11 cellular contexts compared by ENCODE assay signal in the genomic region with DNA sequence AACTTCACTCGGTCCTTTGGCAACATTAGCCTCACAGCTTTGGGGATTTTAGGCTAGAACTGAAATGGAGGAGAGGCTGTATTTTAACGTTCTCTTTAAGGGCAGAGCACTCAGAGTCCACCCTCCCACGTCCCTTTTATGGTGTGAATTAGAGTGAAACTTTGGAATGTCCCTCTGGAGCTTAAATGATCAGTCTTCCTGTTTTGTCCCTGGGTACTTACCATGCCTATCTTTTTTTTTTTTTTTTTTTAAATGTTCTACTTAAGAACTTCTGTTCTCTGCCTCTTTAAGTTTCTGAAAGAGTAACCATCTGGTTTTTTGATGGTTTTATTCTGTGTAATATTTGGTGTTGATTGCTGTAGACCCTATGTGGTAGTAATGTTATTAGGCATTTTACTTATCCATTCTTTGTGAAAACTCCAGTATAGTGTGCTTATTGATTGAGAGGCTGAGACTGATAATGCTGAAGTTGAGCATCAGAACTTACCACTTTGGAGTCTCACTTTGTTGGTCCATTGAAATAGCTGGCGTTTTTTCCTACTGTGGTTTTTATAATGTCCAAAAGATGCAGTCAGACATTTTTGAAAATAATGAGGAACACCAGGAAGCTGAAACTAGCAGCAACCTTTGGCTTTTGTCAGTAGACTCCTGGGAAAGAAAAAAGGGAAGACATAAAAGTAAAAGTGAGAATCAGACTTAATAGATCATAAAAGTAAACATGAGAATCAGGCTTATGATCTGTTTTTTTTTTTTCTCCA. TPM values are rescaled to one million over a fixed set of nuclear protein-coding genes. Genes with fewer than 3 reads are reported as not detected.
DNase-seq lines count a peak whose midpoint lies in the region; ATAC-seq, FAIRE-seq and TF ChIP-seq lines count a peak whose summit lies in the region.
"Had no signal": no experiment of that assay in that cellular context is flagged by ENCODE, and none has a peak within 500 bp of the region (broad histone marks: within the 10 kb centered on the region; RNA-seq: fewer than 3 reads in every experiment).

No MANE protein-coding gene starts in this region.

- peaks cover 46% of the 10 kb centered on the region for H3K79me2 ChIP-seq in mammary epithelial cell (ENCODE audit: insufficient read depth, low read length)

- intact Hi-C loops in mammary epithelial cell (cut with micrococcal nuclease) (no loop called here), left colon (cut with DNase I, micrococcal nuclease) (no loop called here), spleen (cut with DNase I; ENCODE audit: low total_unique reads) (no loop called here)

- H3K4me3 ChIP-seq in mammary epithelial cell (replicated peaks in 1 of 3; ENCODE audit: insufficient read depth in 1 of 3, low read depth in 2 of 3, low read length in 3 of 3) (no peak overlapping the region), spleen (peak overlapping the region in 1 of 8 donors; percentile 14)

- H3K9me3 ChIP-seq in mammary epithelial cell (replicated peaks; ENCODE audit: insufficient read depth, low read length) (no peaks in the 10 kb centered on the region), spleen (no peaks in the 10 kb centered on the region)

- DNase-seq in GM12892 (ENCODE audit: insufficient read length) = no peak
- peak; percentile 34 for DNase-seq in mammary epithelial cell
- no peak for DNase-seq in left colon
- no peak for DNase-seq in spleen
- DNase-seq in AML-193 (lab: John Stamatoyannopoulos, UW) = no peak
- no peak for DNase-seq in DMS53 (lab: John Stamatoyannopoulos, UW)
- DNase-seq in effector CD4-positive, alpha-beta T cell = no peak
- DNase-seq: NCI-H187 treated with DMSO at 0.1 percent for 48 hours; stimulated activated naive CD4-positive, alpha-beta T cell had no signal

- no peak overlapping the region for H3K9ac ChIP-seq in mammary epithelial cell (ENCODE audit: insufficient read depth, low read length)

- dilution Hi-C loops in mammary epithelial cell (cut with HindIII; ENCODE audit: low sequenced_read_pairs) = no loop called here

- H3K27me3 ChIP-seq in mammary epithelial cell (ENCODE audit: insufficient read depth, low read length) (no peaks in the 10 kb centered on the region), spleen (replicated peaks in 1 of 7) (no peaks in the 10 kb centered on the region)

- in situ Hi-C loops in mammary epithelial cell (cut with MboI; ENCODE audit: low sequenced_read_pairs in 2 of 2) = no loop called here

- WGBS in mammary epithelial cell (ENCODE audit: low coverage, missing lambda C conversion rate) = 6% methylated on average over 4 of the region's 4 CpGs
- WGBS in spleen, 5 donors = 17 to 45% (median 34%) methylated on average over 4 of the region's 4 CpGs

- peak overlapping the region; percentile 9 for H2AFZ ChIP-seq in mammary epithelial cell (ENCODE audit: low read depth, low read length)

- TF ChIP-seq CTCF in mammary epithelial cell (conservative IDR thresholded peaks at IDR 0.05 in 1 of 2, IDR thresholded peaks at IDR 0.05 in 1 of 2; ENCODE audit: extremely low read depth in 1 of 2, insufficient read depth in 1 of 2, low read depth in 1 of 2, low read length in 2 of 2) (no peak), spleen (IDR thresholded peaks at IDR 0.05 in 8 of 11, conservative IDR thresholded peaks at IDR 0.05 in 3 of 11) (no peak)

- CTCF ChIA-PET in mammary epithelial cell (lab: Charles Lee; ENCODE audit: low non-redundant PET) = no interaction called here

- ATAC-seq in left colon (peak; percentile 61), GM19467 (IDR thresholded peaks at IDR 0.05; ENCODE audit: unreplicated experiment) (no peak)

- no peak overlapping the region for H3K4me2 ChIP-seq in mammary epithelial cell (ENCODE audit: insufficient read depth, low read depth, low read length)

- H3K4me1 ChIP-seq in mammary epithelial cell (ENCODE audit: insufficient read depth, low read length) = no peaks in the 10 kb centered on the region
- H3K4me1 ChIP-seq in spleen = peaks cover 26 to 97% (median 80%) of the 10 kb centered on the region in 6 donors

- no TSS peak for BruUV-seq in mammary epithelial cell (replicated peaks; lab: Mats Ljungman, UMichigan)

- H3K36me3 ChIP-seq in mammary epithelial cell (ENCODE audit: insufficient read depth, low read length) = no peaks in the 10 kb centered on the region
- H3K36me3 ChIP-seq in spleen = peaks cover 0 to 30% (median 0%) of the 10 kb centered on the region in 6 donors

- TF ChIP-seq POLR2A in GM12892 (IDR thresholded peaks at IDR 0.05; ENCODE audit: low read depth, low read length) (no peak), spleen (IDR thresholded peaks at IDR 0.05) (no peak)

- no peak overlapping the region for H3K27ac ChIP-seq in mammary epithelial cell (ENCODE audit: insufficient read depth, low read depth, low read length)
- peak overlapping the region; percentile 38 to 86 (median 76) for H3K27ac ChIP-seq in spleen

- no peaks in the 10 kb centered on the region for H4K20me1 ChIP-seq in mammary epithelial cell (ENCODE audit: insufficient read depth, low read length)

- FAIRE-seq in GM12892 (lab: Jason Lieb, UNC) = peak; percentile 14
- FAIRE-seq: endometrium had no signal

RNA-seq across cellular contexts. Expression of gene UVRAG, which starts 11.6 kb away (rescaled TPM):
- polyA plus RNA-seq in GM12892 (2012; ENCODE audit: missing spikeins) = 34.1 TPM
- total RNA-seq in mammary epithelial cell (10 to 100 TPM; 17.5 to 20.4 TPM), left colon (10 to 100 TPM; 15.9 to 22.4 TPM), spleen (10 to 100 TPM; 35.0 to 80.8 (median 58.8) TPM)
- polyA plus RNA-seq in mammary epithelial cell (6.9 TPM), spleen (10 to 100 TPM; 13.8 to 15.7 (median 14.8) TPM)
- polyA minus RNA-seq in mammary epithelial cell = 18.1 TPM

RNA-seq across cellular contexts. Expression of gene DGAT2, which starts 58.1 kb away (rescaled TPM):
- polyA plus RNA-seq in GM12892 (2012; ENCODE audit: missing spikeins) = 11.6 TPM
- total RNA-seq in mammary epithelial cell = 1 to 10 TPM; 2.0 to 2.6 TPM
- 2.4 TPM for polyA plus RNA-seq in mammary epithelial cell
- 0.72 TPM for polyA minus RNA-seq in mammary epithelial cell
- 1 to 10 TPM; 1.7 to 3.3 TPM for total RNA-seq in left colon
- total RNA-seq in spleen = 10 to 100 TPM; 14.1 to 71.7 (median 22.5) TPM
- 1 to 10 TPM; 3.5 to 9.5 (median 6.4) TPM for polyA plus RNA-seq in spleen
